ENCODE assay signal across 8 cellular contexts in genomic region chr6:124795879-124796838, GRCh38.
DNase-seq lines count a peak whose midpoint lies in the region; ATAC-seq and TF ChIP-seq lines count a peak whose summit lies in the region.

No MANE protein-coding gene starts in this region.

- no CpG with 5 or more reads among the region's 5 CpGs for WGBS in IMR-90 (ENCODE audit: extremely low coverage in 2 of 2, insufficient read length in 1 of 2), 2 experiments

- H3K79me1 ChIP-seq in IMR-90 (ENCODE audit: low read depth in 1 of 2, low read length in 2 of 2), result no peaks in the 10 kb centered on the region

- H3K9me3 Mint-ChIP-seq in stimulated activated effector memory CD8-positive, alpha-beta T cell treated with anti-CD3 and anti-CD28 coated beads, Interleukin-12 subunit alpha, Interleukin-12 subunit beta, amount 100 ng/mL, for 72 hours, result peaks cover 8% of the 10 kb centered on the region
- H3K9me3 Mint-ChIP-seq in activated CD8-positive, alpha-beta memory T cell treated with anti-CD3 and anti-CD28 coated beads, Interleukin-2, amount 10 ng/mL, durations not matched to agents 7 days and 5 days (ENCODE audit: low read depth), result no peaks in the 10 kb centered on the region

- no peak overlapping the region for H2BK15ac ChIP-seq in IMR-90 (ENCODE audit: low read depth, low read length)

- no peak overlapping the region for H2BK20ac ChIP-seq in IMR-90 (ENCODE audit: low read depth, low read length)

- no peak overlapping the region for H3K4ac ChIP-seq in IMR-90 (ENCODE audit: low read depth, low read length)

- no peak overlapping the region for H3K4me3 Mint-ChIP-seq in stimulated activated effector memory CD8-positive, alpha-beta T cell treated with anti-CD3 and anti-CD28 coated beads, Interleukin-12 subunit alpha, Interleukin-12 subunit beta, amount 100 ng/mL, for 72 hours
- H3K4me3 Mint-ChIP-seq in activated CD8-positive, alpha-beta memory T cell treated with anti-CD3 and anti-CD28 coated beads, Interleukin-2, amount 10 ng/mL, durations not matched to agents 7 days and 5 days, result no peak overlapping the region

- no peaks in the 10 kb centered on the region for H3K27me3 Mint-ChIP-seq in activated CD8-positive, alpha-beta memory T cell treated with anti-CD3 and anti-CD28 coated beads, Interleukin-2, amount 10 ng/mL, durations not matched to agents 7 days and 5 days

- in situ Hi-C loops in IMR-90 (cut with MboI; ENCODE audit: low sequenced_read_pairs), result no loop called here

- H3K27ac ChIP-seq in IMR-90 (ENCODE audit: insufficient read depth, low read length) (no peak overlapping the region), cardiac muscle cell (no peak overlapping the region)

- no peak overlapping the region for H3K18ac ChIP-seq in IMR-90 (ENCODE audit: low read depth, low read length)

- H3K4me1 Mint-ChIP-seq in stimulated activated effector memory CD8-positive, alpha-beta T cell treated with anti-CD3 and anti-CD28 coated beads, Interleukin-12 subunit alpha, Interleukin-12 subunit beta, amount 100 ng/mL, for 72 hours, result no peaks in the 10 kb centered on the region
- no peaks in the 10 kb centered on the region for H3K4me1 Mint-ChIP-seq in activated CD8-positive, alpha-beta memory T cell treated with anti-CD3 and anti-CD28 coated beads, Interleukin-2, amount 10 ng/mL, durations not matched to agents 7 days and 5 days

- no peak overlapping the region for H3K14ac ChIP-seq in IMR-90 (replicated peaks; ENCODE audit: low read depth, low read length)

- H3K4me2 ChIP-seq in IMR-90 (ENCODE audit: low read depth, low read length), result no peak overlapping the region

- H3K36me3 ChIP-seq in IMR-90 (ENCODE audit: control insufficient read depth, insufficient read depth, low read length) (no peaks in the 10 kb centered on the region), cardiac muscle cell (no peaks in the 10 kb centered on the region)

- H2BK120ac ChIP-seq in IMR-90 (ENCODE audit: low read depth, low read length), result no peak overlapping the region

- no TSS peak for BruUV-seq in IMR-90 (replicated peaks; lab: Mats Ljungman, UMichigan)

- no peak overlapping the region for H4K8ac ChIP-seq in IMR-90 (ENCODE audit: low read depth in 2 of 2, low read length in 2 of 2)

- H3K27ac Mint-ChIP-seq in stimulated activated effector memory CD8-positive, alpha-beta T cell treated with anti-CD3 and anti-CD28 coated beads, Interleukin-12 subunit alpha, Interleukin-12 subunit beta, amount 100 ng/mL, for 72 hours, result no peak overlapping the region
- no peak overlapping the region for H3K27ac Mint-ChIP-seq in activated CD8-positive, alpha-beta memory T cell treated with anti-CD3 and anti-CD28 coated beads, Interleukin-2, amount 10 ng/mL, durations not matched to agents 7 days and 5 days

- no peaks in the 10 kb centered on the region for H4K20me1 ChIP-seq in IMR-90 (ENCODE audit: insufficient read depth, low read length)

- H4K5ac ChIP-seq in IMR-90 (ENCODE audit: low read depth, low read length), result no peak overlapping the region

- no peak overlapping the region for H3K23ac ChIP-seq in IMR-90 (ENCODE audit: low read depth, low read length)

- peak; percentile 17 for DNase-seq in COLO829 (ENCODE audit: low spot score)
- DNase-seq in IMR-90, result peak; percentile 1
- DNase-seq in SK-N-DZ (ENCODE audit: low spot score), result peak; percentile 25
- peak; percentile 18 to 71 for DNase-seq in cardiac muscle cell (ENCODE audit: low read depth in 1 of 2, low spot score in 1 of 2)
- no peak for DNase-seq in stimulated activated effector memory CD8-positive, alpha-beta T cell treated with anti-CD3 and anti-CD28 coated beads, Interleukin-12 subunit alpha, Interleukin-12 subunit beta, amount 100 ng/mL, for 72 hours (ENCODE audit: low spot score in 2 of 2)
- no peak for DNase-seq in activated CD8-positive, alpha-beta memory T cell treated with anti-CD3 and anti-CD28 coated beads, Interleukin-2, amount 10 ng/mL, durations not matched to agents 7 days and 5 days

- H3K4me1 ChIP-seq in IMR-90 (ENCODE audit: control insufficient read depth, insufficient read depth, low read length) (no peaks in the 10 kb centered on the region), cardiac muscle cell (ENCODE audit: low read depth) (no peaks in the 10 kb centered on the region)

- H2AK9ac ChIP-seq in IMR-90 (replicated peaks; ENCODE audit: low read depth, low read length, poor library complexity), result no peak overlapping the region

- TF ChIP-seq CTCF in IMR-90 (conservative IDR thresholded peaks at IDR 0.05; ENCODE audit: low read depth, low read length), result 0 out of 2 replicates have a peak, but pooled peaks have one; percentile 31
- peak; percentile 37 for TF ChIP-seq CTCF in cardiac muscle cell (IDR thresholded peaks at IDR 0.05; ENCODE audit: low read depth, low read length)

- H3K9ac ChIP-seq in IMR-90 (ENCODE audit: low read depth, low read length), result no peak overlapping the region

- H2BK5ac ChIP-seq in IMR-90 (ENCODE audit: low read depth, low read length, poor library complexity, severe bottlenecking), result no peak overlapping the region

- H3K9me3 ChIP-seq in IMR-90 (ENCODE audit: control insufficient read depth, insufficient read depth, low read length) (no peaks in the 10 kb centered on the region), cardiac muscle cell (ENCODE audit: low read depth) (no peaks in the 10 kb centered on the region)

- H3K4me3 ChIP-seq in IMR-90 (ENCODE audit: insufficient read depth, low read depth, low read length), result no peak overlapping the region
- no peak overlapping the region for H3K4me3 ChIP-seq in cardiac muscle cell

- POLR2A ChIA-PET in IMR-90 (lab: Charles Lee; ENCODE audit: unreplicated experiment), result no interaction called here

- CTCF ChIA-PET in IMR-90 (lab: Yijun Ruan, JAX), result interaction anchor here (1.0 to 1.1 kb wide), 3 partner anchors 10 to 994 kb away, joined by 3 to 4 read pairs (median 4); no protein-coding TSS in a partner anchor
- CTCF ChIA-PET in activated CD8-positive, alpha-beta memory T cell treated with anti-CD3 and anti-CD28 coated beads, Interleukin-2, amount 10 ng/mL, durations not matched to agents 7 days and 5 days (lab: Charles Lee), result no interaction called here

- peak; percentile 55 for TF ChIP-seq RAD21 in IMR-90 (IDR thresholded peaks at IDR 0.05; ENCODE audit: low read length)

- no peak overlapping the region for H2AK5ac ChIP-seq in IMR-90 (ENCODE audit: low read depth, low read length)

- H3K36me3 Mint-ChIP-seq in stimulated activated effector memory CD8-positive, alpha-beta T cell treated with anti-CD3 and anti-CD28 coated beads, Interleukin-12 subunit alpha, Interleukin-12 subunit beta, amount 100 ng/mL, for 72 hours, result no peaks in the 10 kb centered on the region
- no peaks in the 10 kb centered on the region for H3K36me3 Mint-ChIP-seq in activated CD8-positive, alpha-beta memory T cell treated with anti-CD3 and anti-CD28 coated beads, Interleukin-2, amount 10 ng/mL, durations not matched to agents 7 days and 5 days

- no peak overlapping the region for H4K91ac ChIP-seq in IMR-90 (ENCODE audit: insufficient read depth, low read depth, low read length)

- no peak overlapping the region for H2AFZ ChIP-seq in IMR-90 (replicated peaks; ENCODE audit: low read length, poor library complexity)

- dilution Hi-C loops in IMR-90 (cut with HindIII; ENCODE audit: low sequenced_read_pairs, unreplicated experiment), result no loop called here

- H3K9me1 ChIP-seq in IMR-90 (ENCODE audit: insufficient read depth, low read length), result no peaks in the 10 kb centered on the region

- no peak for TF ChIP-seq POLR2A in IMR-90 (IDR thresholded peaks at IDR 0.05; ENCODE audit: low read depth, low read length)

- peak; percentile 68 for ATAC-seq in IMR-90 (ENCODE audit: low read depth)
- ATAC-seq in stimulated activated effector memory CD8-positive, alpha-beta T cell treated with anti-CD3 and anti-CD28 coated beads, Interleukin-12 subunit alpha, Interleukin-12 subunit beta, amount 100 ng/mL, for 72 hours, result peak; percentile 24
- ATAC-seq in GM18867 (IDR thresholded peaks at IDR 0.05; ENCODE audit: unreplicated experiment), result no peak
- ATAC-seq in GM21381 (IDR thresholded peaks at IDR 0.05; ENCODE audit: unreplicated experiment), result no peak
- no peak for ATAC-seq in activated CD8-positive, alpha-beta memory T cell treated with anti-CD3 and anti-CD28 coated beads, Interleukin-2, amount 10 ng/mL, durations not matched to agents 7 days and 5 days

- intact Hi-C loops in IMR-90 (cut with micrococcal nuclease), result loop anchor here (1.0 kb wide), 1 partner anchor 994 kb away; no protein-coding TSS in a partner anchor

- no peaks in the 10 kb centered on the region for H3K27me3 ChIP-seq in IMR-90 (ENCODE audit: control insufficient read depth, insufficient read depth, low read length)
- H3K27me3 ChIP-seq in cardiac muscle cell, result no peaks in the 10 kb centered on the region

- H3K56ac ChIP-seq in IMR-90 (ENCODE audit: extremely low read depth, insufficient read depth, low read length), result no peak overlapping the region

TF ChIP-seq in IMR-90, 13 proteins besides CTCF, POLR2A, EP300 and RAD21:
- no peak for TF ChIP-seq NFE2L2 (IDR thresholded peaks at IDR 0.05; ENCODE audit: low read depth, low read length)
- 0 out of 2 replicates have a peak, but pooled peaks have one; percentile 23 for TF ChIP-seq SMC3 (IDR thresholded peaks at IDR 0.05; ENCODE audit: low read depth, low read length)
TF ChIP-seq in IMR-90: peak in this region for 1.

Comparison
In these comparisons a context has a peak if more than half of its experiments do, and no peak if none do; other contexts are left out.
1. DNase-seq: peak in COLO829 (single experiment), IMR-90 (single experiment), SK-N-DZ (single experiment) and cardiac muscle cell (2 of 2); none in stimulated activated effector memory CD8-positive, alpha-beta T cell treated with anti-CD3 and anti-CD28 coated beads, Interleukin-12 subunit alpha, Interleukin-12 subunit beta, amount 100 ng/mL, for 72 hours (0 of 2) and activated CD8-positive, alpha-beta memory T cell treated with anti-CD3 and anti-CD28 coated beads, Interleukin-2, amount 10 ng/mL, durations not matched to agents 7 days and 5 days (single experiment).
2. ATAC-seq: peak in IMR-90 (single experiment) and stimulated activated effector memory CD8-positive, alpha-beta T cell treated with anti-CD3 and anti-CD28 coated beads, Interleukin-12 subunit alpha, Interleukin-12 subunit beta, amount 100 ng/mL, for 72 hours (single experiment); none in GM18867 (single experiment), GM21381 (single experiment) and activated CD8-positive, alpha-beta memory T cell treated with anti-CD3 and anti-CD28 coated beads, Interleukin-2, amount 10 ng/mL, durations not matched to agents 7 days and 5 days (single experiment).